ENCODE assay signal across 18 cellular contexts in genomic region chr1:46152021-46152420, GRCh38. TPM values are rescaled to one million over a fixed set of nuclear protein-coding genes. Genes with fewer than 3 reads are reported as not detected.
A peak's percentile ranks its signal among the peaks of the same experiment; 100 is the strongest.
DNase-seq lines count a peak whose midpoint lies in the region; ATAC-seq, FAIRE-seq and TF ChIP-seq lines count a peak whose summit lies in the region.
"Had no signal": no experiment of that assay in that cellular context is flagged by ENCODE, and none has a peak within 500 bp of the region (broad histone marks: within the 10 kb centered on the region; RNA-seq: fewer than 3 reads in every experiment).

No MANE protein-coding gene starts in this region.

- H3K27ac Mint-ChIP-seq in astrocyte (ENCODE audit: unreplicated experiment), result peak overlapping the region; percentile 76
- H3K27ac Mint-ChIP-seq: activated T-helper 17 cell treated with anti-CD3 and anti-CD28 coated beads, Interleukin-2, amount 50 U/mL, for 72 hours; naive thymus-derived CD8-positive, alpha-beta T cell had no signal

- no peak for TF ChIP-seq POLR2A in uterus (IDR thresholded peaks at IDR 0.05)

- DNase-seq in left cardiac atrium, result no peak
- no peak for DNase-seq in left ventricle myocardium inferior
- peak; percentile 92 for DNase-seq in astrocyte (ENCODE audit: low read depth)
- peak; percentile 48 for DNase-seq in glomerular visceral epithelial cell (ENCODE audit: extremely low spot score)
- no peak for DNase-seq in uterus
- DNase-seq in NCI-H1417 treated with DMSO at 0.1 percent for 48 hours (lab: John Stamatoyannopoulos, UW), result no peak
- DNase-seq in SKM-1 (lab: John Stamatoyannopoulos, UW; ENCODE audit: unreplicated experiment), result no peak
- DNase-seq: 8988T; anterior cingulate cortex; dermis blood vessel endothelial cell; left ventricle myocardium superior; naive thymus-derived CD8-positive, alpha-beta T cell had no signal

- TF ChIP-seq CTCF in left ventricle myocardium inferior (IDR thresholded peaks at IDR 0.05; ENCODE audit: borderline replicate concordance) (no peak), astrocyte (IDR thresholded peaks at IDR 0.05; ENCODE audit: insufficient read depth, low read depth, low read length) (no peak), uterus (IDR thresholded peaks at IDR 0.05) (no peak)

- FAIRE-seq in astrocyte (lab: Jason Lieb, UNC), result peak; percentile 49

- no peaks in the 10 kb centered on the region for H3K9me3 ChIP-seq in left ventricle myocardium inferior (replicated peaks)
- no peaks in the 10 kb centered on the region for H3K9me3 ChIP-seq in astrocyte (ENCODE audit: insufficient read depth, low read depth, low read length)
- H3K9me3 ChIP-seq in uterus, result no peaks in the 10 kb centered on the region
- H3K9me3 ChIP-seq: prostate gland had no signal

- no peaks in the 10 kb centered on the region for H3K36me3 Mint-ChIP-seq in astrocyte (ENCODE audit: low read depth, unreplicated experiment)
- H3K36me3 Mint-ChIP-seq: naive thymus-derived CD8-positive, alpha-beta T cell had no signal

- no peak overlapping the region for H3K27ac ChIP-seq in left ventricle myocardium inferior (replicated peaks)
- no peak overlapping the region for H3K27ac ChIP-seq in astrocyte (ENCODE audit: low read depth, low read length)
- no peak overlapping the region for H3K27ac ChIP-seq in uterus
- H3K27ac ChIP-seq: prostate gland had no signal

- no peaks in the 10 kb centered on the region for H3K27me3 Mint-ChIP-seq in astrocyte (ENCODE audit: low read depth, unreplicated experiment)
- H3K27me3 Mint-ChIP-seq: activated T-helper 17 cell treated with anti-CD3 and anti-CD28 coated beads, Interleukin-2, amount 50 U/mL, for 72 hours; naive thymus-derived CD8-positive, alpha-beta T cell had no signal

- H3K4me2 ChIP-seq in astrocyte (ENCODE audit: low read length), result peak overlapping the region; percentile 34

- H3K4me3 ChIP-seq in left ventricle myocardium inferior (no peak overlapping the region), astrocyte (ENCODE audit: insufficient read depth, low read depth, low read length) (no peak overlapping the region), uterus (no peak overlapping the region)
- H3K4me3 ChIP-seq: prostate gland had no signal

- peak overlapping the region; percentile 41 for H3K4me3 Mint-ChIP-seq in astrocyte (ENCODE audit: unreplicated experiment)
- H3K4me3 Mint-ChIP-seq: activated T-helper 17 cell treated with anti-CD3 and anti-CD28 coated beads, Interleukin-2, amount 50 U/mL, for 72 hours; naive thymus-derived CD8-positive, alpha-beta T cell had no signal

- H3K4me1 Mint-ChIP-seq in astrocyte (ENCODE audit: low read depth, unreplicated experiment), result peaks cover 34% of the 10 kb centered on the region
- H3K4me1 Mint-ChIP-seq: activated T-helper 17 cell treated with anti-CD3 and anti-CD28 coated beads, Interleukin-2, amount 50 U/mL, for 72 hours; naive thymus-derived CD8-positive, alpha-beta T cell had no signal

- no peak overlapping the region for H3K9ac ChIP-seq in astrocyte (ENCODE audit: low read length)

- no peaks in the 10 kb centered on the region for H3K79me2 ChIP-seq in astrocyte (ENCODE audit: insufficient read depth, low read length)

- H4K20me1 ChIP-seq in astrocyte (ENCODE audit: insufficient read depth, low read length), result no peaks in the 10 kb centered on the region

- no peaks in the 10 kb centered on the region for H3K36me3 ChIP-seq in left ventricle myocardium inferior
- no peaks in the 10 kb centered on the region for H3K36me3 ChIP-seq in astrocyte (ENCODE audit: insufficient read depth, low read length)
- no peaks in the 10 kb centered on the region for H3K36me3 ChIP-seq in uterus
- H3K36me3 ChIP-seq: prostate gland had no signal

- no peak overlapping the region for H2AFZ ChIP-seq in astrocyte (ENCODE audit: low read depth, low read length)

- intact Hi-C loops in left cardiac atrium (cut with DNase I), result no loop called here
- intact Hi-C loops in left ventricle myocardium inferior (cut with micrococcal nuclease), result no loop called here
- intact Hi-C loops in uterus (cut with DNase I; ENCODE audit: low total_unique reads), result no loop called here

- H3K4me1 ChIP-seq in left ventricle myocardium inferior (no peaks in the 10 kb centered on the region), astrocyte (ENCODE audit: insufficient read depth, low read length) (peaks cover 9% of the 10 kb centered on the region), uterus (no peaks in the 10 kb centered on the region)
- H3K4me1 ChIP-seq: prostate gland had no signal

- H3K27me3 ChIP-seq in left ventricle myocardium inferior (ENCODE audit: low read depth), result no peaks in the 10 kb centered on the region
- H3K27me3 ChIP-seq in astrocyte (ENCODE audit: insufficient read depth, low read length), result no peaks in the 10 kb centered on the region
- H3K27me3 ChIP-seq in uterus, result no peaks in the 10 kb centered on the region

- H3K9me3 Mint-ChIP-seq in astrocyte (ENCODE audit: unreplicated experiment), result peaks cover 3% of the 10 kb centered on the region
- H3K9me3 Mint-ChIP-seq: activated T-helper 17 cell treated with anti-CD3 and anti-CD28 coated beads, Interleukin-2, amount 50 U/mL, for 72 hours; naive thymus-derived CD8-positive, alpha-beta T cell had no signal

- ATAC-seq in left cardiac atrium, result peak; percentile 53 to 90
- ATAC-seq in GM18867 (IDR thresholded peaks at IDR 0.05; ENCODE audit: unreplicated experiment), result no peak
- ATAC-seq: activated T-helper 17 cell treated with anti-CD3 and anti-CD28 coated beads, Interleukin-2, amount 50 U/mL, for 72 hours; left ventricle myocardium superior; naive thymus-derived CD8-positive, alpha-beta T cell; Panc1 had no signal

RNA-seq across cellular contexts. Expression of gene PIK3R3, which starts 19.6 kb away (rescaled TPM):
- total RNA-seq in left cardiac atrium (10 to 100 TPM; 34.9 to 50.9 TPM), left ventricle myocardium inferior (32.7 TPM), astrocyte (55.5 and 68.4 TPM in 2 replicates), uterus (10 to 100 TPM; 23.5 to 83.7 (median 38.3) TPM)

RNA-seq across cellular contexts. Expression of gene TSPAN1, which starts 22.9 kb away (rescaled TPM):
- total RNA-seq in left cardiac atrium (1 to 10 TPM; 1.6 to 1.8 TPM), left ventricle myocardium inferior (1.4 TPM), astrocyte (1.7 and 2.2 TPM in 2 replicates), uterus (10 to 100 TPM in 3 of 4 donors, 1 to 10 TPM in 1; 4.1 to 62.8 (median 29.1) TPM)
- total RNA-seq: activated T-helper 17 cell treated with anti-CD3 and anti-CD28 coated beads, Interleukin-2, amount 50 U/mL, for 72 hours; Daoy; naive thymus-derived CD8-positive, alpha-beta T cell had no signal

RNA-seq across cellular contexts. Expression of gene P3R3URF, which starts 24.3 kb away (rescaled TPM):
- not detected for total RNA-seq in left cardiac atrium
- total RNA-seq in left ventricle myocardium inferior, result not detected
- total RNA-seq in astrocyte, result not detected in 2 replicates
- total RNA-seq in uterus, result not detected
- total RNA-seq: activated T-helper 17 cell treated with anti-CD3 and anti-CD28 coated beads, Interleukin-2, amount 50 U/mL, for 72 hours; Daoy; dermis blood vessel endothelial cell; left ventricle myocardium superior; naive thymus-derived CD8-positive, alpha-beta T cell; prostate gland; subcutaneous adipose tissue had no signal

RNA-seq across cellular contexts. Expression of gene POMGNT1, which starts 46.2 kb away (rescaled TPM):
- total RNA-seq in left cardiac atrium (100 to 1,000 TPM in 1 of 2 donors, 10 to 100 TPM in 1; 82.8 to 106 TPM), left ventricle myocardium inferior (142 TPM), astrocyte (55.1 and 57.8 TPM in 2 replicates), uterus (10 to 100 TPM in 3 of 4 donors, 1 to 10 TPM in 1; 5.6 to 67.2 (median 31.8) TPM)

RNA-seq across cellular contexts. Expression of gene LURAP1, which starts 51.1 kb away (rescaled TPM):
- total RNA-seq in left cardiac atrium, result 1 to 10 TPM; 4.4 to 4.5 TPM
- total RNA-seq in left ventricle myocardium inferior, result 11.6 TPM
- 1.3 and 1.7 TPM in 2 replicates for total RNA-seq in astrocyte
- total RNA-seq in uterus, result 10 to 100 TPM in 1 of 4 donors, 1 to 10 TPM in 3; 4.1 to 19.8 (median 5.9) TPM
- total RNA-seq: Daoy had no signal

Comparison
In these comparisons a context has a peak if more than half of its experiments do, and no peak if none do; other contexts are left out.
1. DNase-seq: peak in astrocyte (single experiment) and glomerular visceral epithelial cell (single experiment); none in left cardiac atrium (single experiment), left ventricle myocardium inferior (single experiment), uterus (0 of 2), NCI-H1417 treated with DMSO at 0.1 percent for 48 hours (single experiment) and SKM-1 (single experiment).